ENCODE assay signal across 8 cellular contexts in the genomic region with DNA sequence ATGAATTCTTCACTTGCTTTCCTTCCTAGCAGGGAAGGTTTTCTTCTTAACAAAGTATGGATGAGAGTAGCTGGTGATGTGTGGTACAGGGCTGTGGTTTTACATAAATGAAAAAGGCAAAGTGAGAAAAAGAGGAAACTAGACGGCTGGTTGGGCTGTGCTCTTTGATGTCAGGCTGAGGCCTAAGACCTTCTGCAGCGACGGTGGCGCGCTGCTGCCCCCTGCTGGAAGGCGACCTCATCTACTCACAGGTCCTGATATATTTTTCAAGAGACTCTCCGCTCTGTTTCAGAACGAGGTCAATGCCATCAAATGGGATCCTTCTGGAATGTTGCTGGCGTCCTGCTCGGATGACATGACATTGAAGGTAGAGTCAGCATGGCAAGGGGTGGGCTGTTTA.
DNase-seq lines count a peak whose midpoint lies in the region; ATAC-seq and TF ChIP-seq lines count a peak whose summit lies in the region.

No MANE protein-coding gene starts in this region.

- no peak overlapping the region for H3K27ac ChIP-seq in CD8-positive, alpha-beta T cell (ENCODE audit: low read depth, low read length)
- no peak overlapping the region for H3K27ac ChIP-seq in stomach

- peaks cover 11% of the 10 kb centered on the region for H3K4me1 ChIP-seq in CD8-positive, alpha-beta T cell (ENCODE audit: insufficient read depth, low read length)
- no peaks in the 10 kb centered on the region for H3K4me1 ChIP-seq in stomach

- H3K4me3 ChIP-seq in CD8-positive, alpha-beta T cell (ENCODE audit: low read depth, low read length), result no peak overlapping the region
- H3K4me3 ChIP-seq in epithelial cell of esophagus (ENCODE audit: low read length) (no peak overlapping the region), stomach (no peak overlapping the region)

- DNase-seq in CD8-positive, alpha-beta T cell, result peak in 5 of 7 experiments; percentile 57 to 80 (median 68)
- DNase-seq in T-cell (peak in 19 of 34 experiments; percentile 60 to 79 (median 72)), epithelial cell of esophagus (ENCODE audit: low read depth) (peak; percentile 69), stomach (no peak)
- DNase-seq in stimulated activated CD4-positive, alpha-beta T cell treated with anti-CD3 and anti-CD28 coated beads, Interleukin-1b, Interleukin-23, amount 100 ng/mL, for 48 hours, result peak; percentile 74

- POLR2A ChIA-PET in CD8-positive, alpha-beta T cell (lab: Charles Lee), result no interaction called here
- POLR2A ChIA-PET in T-cell (lab: Charles Lee), result interaction anchor here in 1 of 2 donors (0.7 kb wide), 2 partner anchors 182 to 188 kb away, joined by 3 to 6 read pairs; no protein-coding TSS in a partner anchor

- 4 to 7% (median 4%) methylated on average over 8 to 10 of the region's 10 CpGs; no CpG with 5 or more reads in 2 of the 5 donors for WGBS in stomach, 5 donors

- peaks cover 9% of the 10 kb centered on the region for H3K4me1 Mint-ChIP-seq in CD8-positive, alpha-beta T cell (ENCODE audit: low read depth)
- peaks cover 0 to 13% (median 0%) of the 10 kb centered on the region in 3 donors for H3K4me1 Mint-ChIP-seq in T-cell

- ATAC-seq in CD8-positive, alpha-beta T cell, result peak; percentile 91
- ATAC-seq in HG02623 (IDR thresholded peaks at IDR 0.05; ENCODE audit: unreplicated experiment) (peak; percentile 94), T-cell (replicated peaks in 1 of 4) (peak in 2 of 4 experiments; percentile 90 to 92), GM18502 (IDR thresholded peaks at IDR 0.05; ENCODE audit: poor library complexity, unreplicated experiment) (no peak), HG03097 (IDR thresholded peaks at IDR 0.05; ENCODE audit: low FRiP score, unreplicated experiment) (no peak)

- H3K36me3 Mint-ChIP-seq in CD8-positive, alpha-beta T cell, result no peaks in the 10 kb centered on the region
- no peaks in the 10 kb centered on the region for H3K36me3 Mint-ChIP-seq in T-cell

- intact Hi-C loops in CD8-positive, alpha-beta T cell (cut with DNase I, micrococcal nuclease), result loop anchor here (1.0 to 5.0 kb wide), 2 partner anchors 121 to 187 kb away; no protein-coding TSS in a partner anchor
- intact Hi-C loops in stomach (cut with DNase I; ENCODE audit: low total_unique reads), result no loop called here

- TF ChIP-seq EP300 in stomach (IDR thresholded peaks at IDR 0.05), result no peak

- H3K27me3 Mint-ChIP-seq in CD8-positive, alpha-beta T cell (ENCODE audit: low read depth), result no peaks in the 10 kb centered on the region
- H3K27me3 Mint-ChIP-seq in T-cell, result no peaks in the 10 kb centered on the region

- peak overlapping the region; percentile 70 for H3K27ac Mint-ChIP-seq in CD8-positive, alpha-beta T cell
- H3K27ac Mint-ChIP-seq in T-cell, result peak overlapping the region in 1 of 2 donors; percentile 60

- peak overlapping the region; percentile 16 for H3K4me3 Mint-ChIP-seq in CD8-positive, alpha-beta T cell
- no peak overlapping the region for H3K4me3 Mint-ChIP-seq in T-cell

- H3K36me3 ChIP-seq in CD8-positive, alpha-beta T cell (ENCODE audit: insufficient read depth, low read length), result no peaks in the 10 kb centered on the region
- no peaks in the 10 kb centered on the region for H3K36me3 ChIP-seq in stomach

- peak; percentile 62 for TF ChIP-seq CTCF in CD8-positive, alpha-beta T cell (IDR thresholded peaks at IDR 0.05)
- TF ChIP-seq CTCF in epithelial cell of esophagus (IDR thresholded peaks at IDR 0.05; ENCODE audit: insufficient read depth, low read depth, low read length, missing control alignments) (peak; percentile 68), stomach (IDR thresholded peaks at IDR 0.05) (peak in 1 of 7 experiments; percentile 48)

- TF ChIP-seq POLR2A in stomach (IDR thresholded peaks at IDR 0.05), result no peak

- H3K9me3 ChIP-seq in CD8-positive, alpha-beta T cell (ENCODE audit: low read length), result no peaks in the 10 kb centered on the region
- no peaks in the 10 kb centered on the region for H3K9me3 ChIP-seq in stomach

- CTCF ChIA-PET in CD8-positive, alpha-beta T cell (lab: Charles Lee), result interaction anchor here (0.6 to 3.5 kb wide), 13 partner anchors 9 to 262 kb away, joined by 3 to 30 read pairs (median 4); no protein-coding TSS in a partner anchor
- CTCF ChIA-PET in T-cell (lab: Charles Lee), result interaction anchor here in 1 of 2 donors (0.7 to 1.4 kb wide), 4 partner anchors 15 to 122 kb away, joined by 3 to 13 read pairs (median 4); no protein-coding TSS in a partner anchor

- no peaks in the 10 kb centered on the region for H3K27me3 ChIP-seq in CD8-positive, alpha-beta T cell (ENCODE audit: insufficient read depth, low read length)
- H3K27me3 ChIP-seq in stomach, result no peaks in the 10 kb centered on the region

- no peaks in the 10 kb centered on the region for H3K9me3 Mint-ChIP-seq in CD8-positive, alpha-beta T cell
- no peaks in the 10 kb centered on the region for H3K9me3 Mint-ChIP-seq in T-cell

Comparison
In these comparisons a context has a peak if more than half of its experiments do, and no peak if none do; other contexts are left out.
1. ATAC-seq: peak in CD8-positive, alpha-beta T cell (single experiment) and HG02623 (single experiment); none in GM18502 (single experiment) and HG03097 (single experiment).